10 cellular contexts compared by ENCODE assay signal in genomic region chr1:37763791-37764741, GRCh38. TPM values are rescaled to one million over a fixed set of nuclear protein-coding genes. Genes with fewer than 3 reads are reported as not detected.
DNase-seq lines count a peak whose midpoint lies in the region; ATAC-seq and TF ChIP-seq lines count a peak whose summit lies in the region.
"Had no signal": no experiment of that assay in that cellular context is flagged by ENCODE, and none has a peak within 500 bp of the region (broad histone marks: within the 10 kb centered on the region; RNA-seq: fewer than 3 reads in every experiment).

No MANE protein-coding gene starts in this region.

- H3K9me3 ChIP-seq in colonic mucosa (no peaks in the 10 kb centered on the region), neural cell (ENCODE audit: low read length) (no peaks in the 10 kb centered on the region)

- DNase-seq in NCI-H1417 (lab: John Stamatoyannopoulos, UW), result peak in 2 of 3 experiments; percentile 34 to 56
- DNase-seq in NCI-H1417 treated with DMSO at 0.1 percent for 48 hours (lab: John Stamatoyannopoulos, UW), result no peak
- DNase-seq in colonic mucosa, result peak; percentile 55

- TF ChIP-seq CTCF in colonic mucosa (IDR thresholded peaks at IDR 0.05), result no peak
- TF ChIP-seq CTCF in neural cell (IDR thresholded peaks at IDR 0.05; ENCODE audit: poor library complexity, severe bottlenecking), result no peak

- H3K27ac ChIP-seq in colonic mucosa, result no peak overlapping the region
- H3K27ac ChIP-seq in neural cell (ENCODE audit: low read length), result peak overlapping the region; percentile 66
- H3K27ac ChIP-seq: PC-9 had no signal

- peaks cover 37% of the 10 kb centered on the region for H3K27me3 ChIP-seq in colonic mucosa
- H3K27me3 ChIP-seq in neural cell (ENCODE audit: insufficient read depth, low read depth, low read length), result peaks cover 88% of the 10 kb centered on the region

- no peaks in the 10 kb centered on the region for H4K20me1 ChIP-seq in neural cell (ENCODE audit: insufficient read depth)

- no peak for TF ChIP-seq EP300 in neural cell (conservative IDR thresholded peaks at IDR 0.05; ENCODE audit: poor library complexity, severe bottlenecking)

- H3K36me3 ChIP-seq in colonic mucosa, result no peaks in the 10 kb centered on the region
- no peaks in the 10 kb centered on the region for H3K36me3 ChIP-seq in neural cell (ENCODE audit: insufficient read depth, low read length)

- no peak for TF ChIP-seq RAD21 in neural cell (conservative IDR thresholded peaks at IDR 0.05)

- H3K4me3 ChIP-seq in colonic mucosa (no peak overlapping the region), neural cell (ENCODE audit: low read length) (peak overlapping the region; percentile 87)
- H3K4me3 ChIP-seq: PC-9 had no signal

- no peaks in the 10 kb centered on the region for H3F3A ChIP-seq in neural cell (ENCODE audit: insufficient read depth, low read length, poor library complexity, severe bottlenecking)

- intact Hi-C loops in colonic mucosa (cut with DNase I), result no loop called here

- H2AFZ ChIP-seq in neural cell (ENCODE audit: low read depth, low read length), result peak overlapping the region; percentile 22
- H2AFZ ChIP-seq: PC-9 had no signal

- H3K9ac ChIP-seq in colonic mucosa (ENCODE audit: low read depth in 2 of 2, low read length in 2 of 2) (no peak overlapping the region), neural cell (ENCODE audit: low read length) (peak overlapping the region; percentile 75)

- peak overlapping the region; percentile 81 for H3K4me2 ChIP-seq in neural cell (ENCODE audit: low read length)
- H3K4me2 ChIP-seq: PC-9 had no signal

- H3K9me2 ChIP-seq in neural cell (ENCODE audit: insufficient read depth, low read length), result no peaks in the 10 kb centered on the region

- ATAC-seq in HG03196 (IDR thresholded peaks at IDR 0.05; ENCODE audit: unreplicated experiment), result no peak
- ATAC-seq in HG03280 (IDR thresholded peaks at IDR 0.05; ENCODE audit: unreplicated experiment), result no peak
- no peak for ATAC-seq in HG02852 (IDR thresholded peaks at IDR 0.05; ENCODE audit: unreplicated experiment)

- no peaks in the 10 kb centered on the region for H3K79me2 ChIP-seq in neural cell (replicated peaks; ENCODE audit: insufficient read depth, low read length)

- peaks cover 4% of the 10 kb centered on the region for H3K4me1 ChIP-seq in colonic mucosa

TF ChIP-seq in PFSK-1, 5 proteins besides CTCF, POLR2A, EP300 and RAD21:
- peak; percentile 99 for TF ChIP-seq SIN3A (IDR thresholded peaks at IDR 0.05; ENCODE audit: borderline replicate concordance, insufficient read depth, low read length)
- no peak for TF ChIP-seq TAF1 (IDR thresholded peaks at IDR 0.05; ENCODE audit: borderline replicate concordance, insufficient read depth, low read length)
- TF ChIP-seq FOXP2 (optimal IDR thresholded peaks at IDR 0.05; ENCODE audit: borderline replicate concordance, extremely low read depth, extremely low read length, insufficient read depth), result no peak
- TF ChIP-seq POLR2AphosphoS5 (IDR thresholded peaks at IDR 0.05; ENCODE audit: low read depth, low read length), result no peak
- peak; percentile 99 for TF ChIP-seq REST (IDR thresholded peaks at IDR 0.05; ENCODE audit: insufficient read depth in 1 of 2, low read depth in 2 of 2, low read length in 2 of 2)

TF ChIP-seq in neural cell, 6 proteins besides CTCF, POLR2A, EP300 and RAD21:
- TF ChIP-seq MXI1 (conservative IDR thresholded peaks at IDR 0.05; ENCODE audit: poor library complexity, severe bottlenecking), result no peak
- TF ChIP-seq POLR2AphosphoS5 (IDR thresholded peaks at IDR 0.05), result peak; percentile 22
- peak; percentile 2 for TF ChIP-seq SMC3 (conservative IDR thresholded peaks at IDR 0.05; ENCODE audit: poor library complexity)
- TF ChIP-seq TAF1 (IDR thresholded peaks at IDR 0.05; ENCODE audit: low read depth), result no peak
- peak; percentile 97 for TF ChIP-seq REST (IDR thresholded peaks at IDR 0.05; ENCODE audit: borderline replicate concordance)

RNA-seq across cellular contexts. Expression of gene EPHA10, which starts 0.9 kb away (rescaled TPM):
- 0.14 TPM for polyA plus RNA-seq in PFSK-1 (2012; ENCODE audit: insufficient read length, low read depth)
- 10 to 100 TPM; 26.1 to 29.6 TPM for total RNA-seq in colonic mucosa
- 34.7 and 39.4 TPM in 2 replicates for polyA plus RNA-seq in neural cell
- 30.6 and 34.3 TPM in 2 replicates for polyA minus RNA-seq in neural cell
- total RNA-seq: mononuclear cell had no signal

RNA-seq across cellular contexts. Expression of gene MANEAL, which starts 29.6 kb away (rescaled TPM):
- 25.4 TPM for polyA plus RNA-seq in PFSK-1 (2012; ENCODE audit: insufficient read length, low read depth)
- total RNA-seq in colonic mucosa, result 10 to 100 TPM in 1 of 2 donors, 1 to 10 TPM in 1; 6.6 to 18.2 TPM
- polyA plus RNA-seq in neural cell, result 37.0 and 46.7 TPM in 2 replicates
- polyA minus RNA-seq in neural cell, result 46.7 and 52.8 TPM in 2 replicates

RNA-seq across cellular contexts. Expression of gene C1orf122, which starts 43.5 kb away (rescaled TPM):
- 128 TPM for polyA plus RNA-seq in PFSK-1 (2012; ENCODE audit: insufficient read length, low read depth)
- total RNA-seq in colonic mucosa, result 10 to 100 TPM; 28.3 to 51.4 TPM
- polyA plus RNA-seq in neural cell, result 133 and 143 TPM in 2 replicates
- polyA minus RNA-seq in neural cell, result 27.5 and 30.8 TPM in 2 replicates

RNA-seq across cellular contexts. Expression of gene YRDC, which starts 43.9 kb away (rescaled TPM):
- polyA plus RNA-seq in PFSK-1 (2012; ENCODE audit: insufficient read length, low read depth), result 33.9 TPM
- total RNA-seq in colonic mucosa, result 10 to 100 TPM; 14.4 to 16.3 TPM
- 27.6 and 34.1 TPM in 2 replicates for polyA plus RNA-seq in neural cell
- 17.5 and 20.7 TPM in 2 replicates for polyA minus RNA-seq in neural cell
